ENCODE assay signal across 1 cellular context in genomic region chr4:110902500-110902899, GRCh38.
TF ChIP-seq lines count a peak whose summit lies in the region.

No MANE protein-coding gene starts in this region.

TF ChIP-seq in IMR-90, 13 proteins besides CTCF, POLR2A, EP300 and RAD21:
- TF ChIP-seq, protein P1, sequence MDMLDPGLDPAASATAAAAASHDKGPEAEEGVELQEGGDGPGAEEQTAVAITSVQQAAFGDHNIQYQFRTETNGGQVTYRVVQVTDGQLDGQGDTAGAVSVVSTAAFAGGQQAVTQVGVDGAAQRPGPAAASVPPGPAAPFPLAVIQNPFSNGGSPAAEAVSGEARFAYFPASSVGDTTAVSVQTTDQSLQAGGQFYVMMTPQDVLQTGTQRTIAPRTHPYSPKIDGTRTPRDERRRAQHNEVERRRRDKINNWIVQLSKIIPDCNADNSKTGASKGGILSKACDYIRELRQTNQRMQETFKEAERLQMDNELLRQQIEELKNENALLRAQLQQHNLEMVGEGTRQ (IDR thresholded peaks at IDR 0.05; ENCODE audit: low read depth, low read length), result no peak
- TF ChIP-seq MXI1 (IDR thresholded peaks at IDR 0.05; ENCODE audit: borderline replicate concordance, low read depth, low read length) (no peak), RCOR1 (IDR thresholded peaks at IDR 0.05; ENCODE audit: insufficient replicate concordance, low read length) (no peak), NFE2L2 (IDR thresholded peaks at IDR 0.05; ENCODE audit: low read depth, low read length) (no peak), MAFK (IDR thresholded peaks at IDR 0.05; ENCODE audit: low read depth, low read length) (no peak), CEBPB (IDR thresholded peaks at IDR 0.05; ENCODE audit: low read depth, low read length) (no peak), BHLHE40 (IDR thresholded peaks at IDR 0.05; ENCODE audit: low read depth, low read length) (no peak), FOS (IDR thresholded peaks at IDR 0.05; ENCODE audit: low read depth, low read length) (no peak)
TF ChIP-seq in IMR-90: peak in this region for 0.
